ENCODE assay signal across 8 cellular contexts in the genomic region with DNA sequence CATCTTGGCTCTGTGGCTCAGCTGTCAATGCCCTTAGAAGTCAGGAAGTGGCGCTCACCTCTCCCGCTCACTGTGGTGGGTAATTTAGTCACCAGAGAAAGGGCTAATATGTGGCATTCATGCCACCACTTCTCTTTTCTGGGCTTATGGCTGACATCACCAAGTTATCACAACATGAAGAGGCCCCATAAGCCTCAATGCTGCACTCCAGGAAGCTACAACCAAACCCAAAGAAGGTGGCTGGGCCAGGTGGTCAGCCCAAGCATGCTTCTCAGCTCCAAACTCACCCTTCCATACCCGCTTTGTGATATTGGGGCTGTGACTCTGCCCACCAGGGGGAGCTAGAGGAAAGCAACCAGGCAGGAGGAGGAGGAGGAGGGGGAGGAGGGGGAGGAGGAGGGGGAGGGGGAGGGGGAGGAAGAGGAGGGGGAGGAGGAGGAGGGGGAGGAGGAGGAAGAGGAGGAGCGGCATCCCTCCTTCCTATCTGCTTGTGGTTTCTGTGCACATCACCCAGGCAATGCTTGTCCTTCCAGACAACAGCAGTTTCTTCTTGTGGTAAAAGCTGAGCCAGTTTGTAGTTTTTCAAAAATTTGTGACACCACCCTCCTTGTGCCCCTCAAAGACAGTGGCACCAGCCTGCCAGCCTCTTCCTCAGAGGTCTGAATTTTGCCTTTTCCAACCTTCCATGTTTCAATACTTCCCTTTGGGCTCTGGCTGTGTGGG. TPM values are rescaled to one million over a fixed set of nuclear protein-coding genes. Genes with fewer than 3 reads are reported as not detected.
A peak's percentile ranks its signal among the peaks of the same experiment; 100 is the strongest.
DNase-seq lines count a peak whose midpoint lies in the region; ATAC-seq and TF ChIP-seq lines count a peak whose summit lies in the region.

No MANE protein-coding gene starts in this region.

- peak; percentile 70 for DNase-seq in PC-3
- peak; percentile 67 for DNase-seq in activated T-cell treated with anti-CD3 and anti-CD28 coated beads, Interleukin-2, amount 50 U/mL, for 1 hour
- peak; percentile 63 for DNase-seq in fibroblast of the aortic adventitia (ENCODE audit: low read depth)
- DNase-seq in ovary: peak in 3 of 5 donors; percentile 25 to 46 (median 25)
- peak in 1 of 2 donors; percentile 60 for DNase-seq in upper lobe of left lung
- no peak for DNase-seq in cerebellar nuclear complex (lab: John Stamatoyannopoulos, UW)

- no TSS peak for BruUV-seq in PC-3 (replicated peaks; lab: Mats Ljungman, UMichigan)

- intact Hi-C loops in PC-3 (cut with micrococcal nuclease): loop anchor here (1.0 kb wide), 1 partner anchor 173 kb away; no protein-coding TSS in a partner anchor
- intact Hi-C loops in ovary (cut with DNase I): no loop called here

- WGBS in ovary, 3 donors: 74 to 78% (median 78%) methylated on average over 4 of the region's 4 CpGs
- WGBS in upper lobe of left lung, 2 donors: 60 to 61% methylated on average over 3 to 4 of the region's 4 CpGs

- no peak overlapping the region for H3K9ac ChIP-seq in PC-3 (ENCODE audit: low read length)

- no peaks in the 10 kb centered on the region for H3K9me3 ChIP-seq in PC-3 (ENCODE audit: low read length)
- no peaks in the 10 kb centered on the region for H3K9me3 ChIP-seq in ovary
- H3K9me3 ChIP-seq in upper lobe of left lung: no peaks in the 10 kb centered on the region

- no peak overlapping the region for H3K27ac ChIP-seq in PC-3 (ENCODE audit: low read length)
- no peak overlapping the region for H3K27ac ChIP-seq in ovary
- H3K27ac ChIP-seq in upper lobe of left lung: no peak overlapping the region

- H3K4me2 ChIP-seq in PC-3 (ENCODE audit: low read length): no peak overlapping the region

- ATAC-seq in HG02981 (IDR thresholded peaks at IDR 0.05; ENCODE audit: unreplicated experiment) (peak; percentile 74), PC-3 (peak; percentile 64), upper lobe of left lung (ENCODE audit: low FRiP score in 2 of 2) (peak; percentile 66 to 82)

- no peak overlapping the region for H2AFZ ChIP-seq in PC-3 (ENCODE audit: low read length)

- TF ChIP-seq EP300 in ovary (IDR thresholded peaks at IDR 0.05): no peak
- no peak for TF ChIP-seq EP300 in upper lobe of left lung (IDR thresholded peaks at IDR 0.05)

- H3K79me2 ChIP-seq in PC-3 (ENCODE audit: low read length): no peaks in the 10 kb centered on the region

- H3K27me3 ChIP-seq in PC-3 (ENCODE audit: low read length) (no peaks in the 10 kb centered on the region), ovary (no peaks in the 10 kb centered on the region), upper lobe of left lung (no peaks in the 10 kb centered on the region)

- TF ChIP-seq POLR2A in ovary (IDR thresholded peaks at IDR 0.05) (no peak), upper lobe of left lung (IDR thresholded peaks at IDR 0.05) (no peak)

- no peaks in the 10 kb centered on the region for H3F3A ChIP-seq in PC-3 (ENCODE audit: low read length, unreplicated experiment)

- no peaks in the 10 kb centered on the region for H4K20me1 ChIP-seq in PC-3 (ENCODE audit: low read length)

- POLR2A ChIA-PET in PC-3 (lab: Charles Lee; ENCODE audit: unreplicated experiment): no interaction called here

- H3K4me3 ChIP-seq in PC-3 (ENCODE audit: low read length): no peak overlapping the region
- no peak overlapping the region for H3K4me3 ChIP-seq in fibroblast of the aortic adventitia (ENCODE audit: low read depth, low read length)
- H3K4me3 ChIP-seq in ovary: no peak overlapping the region
- no peak overlapping the region for H3K4me3 ChIP-seq in upper lobe of left lung

- no peaks in the 10 kb centered on the region for H3K9me2 ChIP-seq in PC-3 (replicated peaks; ENCODE audit: low read length)

- TF ChIP-seq CTCF in GM12874 (IDR thresholded peaks at IDR 0.05; ENCODE audit: insufficient read depth, low read depth, low read length): peak; percentile 58
- peak; percentile 48 for TF ChIP-seq CTCF in PC-3 (conservative IDR thresholded peaks at IDR 0.05; ENCODE audit: low read depth, low read length)
- TF ChIP-seq CTCF in fibroblast of the aortic adventitia (IDR thresholded peaks at IDR 0.05; ENCODE audit: insufficient read depth, low read length): peak; percentile 77
- no peak for TF ChIP-seq CTCF in ovary (IDR thresholded peaks at IDR 0.05)
- peak in 5 of 6 experiments; percentile 23 to 50 (median 41) for TF ChIP-seq CTCF in upper lobe of left lung (IDR thresholded peaks at IDR 0.05)

- CTCF ChIA-PET in PC-3 (lab: Charles Lee): interaction anchor here (0.5 to 0.7 kb wide), 5 partner anchors 129 to 1322 kb away, joined by 3 to 6 read pairs (median 3); no protein-coding TSS in a partner anchor

- H3K36me3 ChIP-seq in PC-3 (ENCODE audit: low read depth, low read length) (no peaks in the 10 kb centered on the region), ovary (no peaks in the 10 kb centered on the region), upper lobe of left lung (no peaks in the 10 kb centered on the region)

- no peaks in the 10 kb centered on the region for H3K4me1 ChIP-seq in PC-3 (ENCODE audit: insufficient read depth, low read length)
- H3K4me1 ChIP-seq in ovary (ENCODE audit: insufficient read depth): no peaks in the 10 kb centered on the region
- H3K4me1 ChIP-seq in upper lobe of left lung: no peaks in the 10 kb centered on the region

RNA-seq across cellular contexts. Expression of gene CYP26A1, which starts 42.1 kb away (rescaled TPM):
- total RNA-seq in PC-3 (2014; rRNA removed) (0.26 TPM in 1 of 2 replicates, not detected in the other), fibroblast of the aortic adventitia (ENCODE audit: low replicate concordance) (not detected in 2 replicates), ovary (under 1 TPM in 1 of 7 donors, not detected in 6; 0.22 TPM), upper lobe of left lung (not detected)
- not detected for polyA plus RNA-seq in ovary

RNA-seq across cellular contexts. Expression of gene CYP26C1, which starts 55.2 kb away (rescaled TPM):
- total RNA-seq in PC-3 (2014; rRNA removed) (0.17 TPM in 1 of 2 replicates, not detected in the other), fibroblast of the aortic adventitia (ENCODE audit: low replicate concordance) (0.09 TPM in 1 of 2 replicates, not detected in the other), ovary (under 1 TPM in 4 of 7 donors, not detected in 3; 0.05 to 0.20 (median 0.08) TPM), upper lobe of left lung (under 1 TPM in 5 of 6 donors, not detected in 1; 0.22 to 0.46 (median 0.37) TPM)
- polyA plus RNA-seq in ovary: under 1 TPM in 1 of 2 donors, not detected in 1; 0.07 TPM

Comparison
In these comparisons a context has a peak if more than half of its experiments do, and no peak if none do; other contexts are left out.
1. CTCF ChIP-seq: peak in GM12874 (single experiment), PC-3 (single experiment), fibroblast of the aortic adventitia (single experiment) and upper lobe of left lung (5 of 6); none in ovary (0 of 3).
2. DNase-seq: peak in PC-3 (single experiment), activated T-cell treated with anti-CD3 and anti-CD28 coated beads, Interleukin-2, amount 50 U/mL, for 1 hour (single experiment), fibroblast of the aortic adventitia (single experiment) and ovary (3 of 5); none in cerebellar nuclear complex (0 of 2).
3. Peak in every context shown above with its lines, with median percentiles within 50 percentile points of each other: ATAC-seq.